In genomic region chr10:97150191-97150590, GRCh38 we compare ENCODE assay signal across 21 cellular contexts.
"Had no signal": no experiment of that assay in that cellular context is flagged by ENCODE, and none has a peak within 500 bp of the region (broad histone marks: within the 10 kb centered on the region; RNA-seq: fewer than 3 reads in every experiment).

No MANE protein-coding gene starts in this region.

- H3K9me3 ChIP-seq: colonic mucosa, esophagus muscularis mucosa, gastroesophageal sphincter, mucosa of descending colon, suprapubic skin, transverse colon had no signal

- H3K36me3 ChIP-seq: brain microvascular endothelial cell, colonic mucosa, esophagus muscularis mucosa, gastroesophageal sphincter, suprapubic skin, transverse colon had no signal

- H3K9me3 Mint-ChIP-seq: activated B cell treated with CpG ODN at 0.5 μM for 24 hours; activated CD4-positive, alpha-beta memory T cell treated with anti-CD3 and anti-CD28 coated beads, Interleukin-2, amount 10 ng/mL, durations not matched to agents 7 days and 5 days; activated naive CD4-positive, alpha-beta T cell treated with anti-CD3 and anti-CD28 coated beads for 36 hours; activated T-helper 17 cell treated with anti-CD3 and anti-CD28 coated beads, Interleukin-2, amount 50 U/mL, for 72 hours; central memory CD8-positive, alpha-beta T cell; memory B cell; naive B cell; stimulated activated naive CD8-positive, alpha-beta T cell treated with anti-CD3 and anti-CD28 coated beads, Interleukin-15, amount 100 ng/mL, for 72 hours; T-cell had no signal

- H3K27me3 Mint-ChIP-seq: central memory CD8-positive, alpha-beta T cell; stimulated activated naive CD8-positive, alpha-beta T cell treated with anti-CD3 and anti-CD28 coated beads, Interleukin-15, amount 100 ng/mL, for 72 hours; T-cell had no signal

- H3K4me1 ChIP-seq: colonic mucosa, esophagus muscularis mucosa, gastroesophageal sphincter, suprapubic skin, transverse colon had no signal

- H3K4me3 Mint-ChIP-seq: activated B cell treated with CpG ODN at 0.5 μM for 24 hours; activated CD4-positive, alpha-beta memory T cell treated with anti-CD3 and anti-CD28 coated beads, Interleukin-2, amount 10 ng/mL, durations not matched to agents 7 days and 5 days; activated naive CD4-positive, alpha-beta T cell treated with anti-CD3 and anti-CD28 coated beads for 36 hours; activated T-helper 17 cell treated with anti-CD3 and anti-CD28 coated beads, Interleukin-2, amount 50 U/mL, for 72 hours; central memory CD8-positive, alpha-beta T cell; memory B cell; stimulated activated naive CD8-positive, alpha-beta T cell treated with anti-CD3 and anti-CD28 coated beads, Interleukin-15, amount 100 ng/mL, for 72 hours; T-cell had no signal

- H3K27ac ChIP-seq: brain microvascular endothelial cell, colonic mucosa, esophagus muscularis mucosa, gastroesophageal sphincter, suprapubic skin, transverse colon had no signal

- H3K4me1 Mint-ChIP-seq: activated B cell treated with CpG ODN at 0.5 μM for 24 hours; activated CD4-positive, alpha-beta memory T cell treated with anti-CD3 and anti-CD28 coated beads, Interleukin-2, amount 10 ng/mL, durations not matched to agents 7 days and 5 days; activated T-helper 17 cell treated with anti-CD3 and anti-CD28 coated beads, Interleukin-2, amount 50 U/mL, for 72 hours; central memory CD8-positive, alpha-beta T cell; memory B cell; naive B cell; stimulated activated naive CD8-positive, alpha-beta T cell treated with anti-CD3 and anti-CD28 coated beads, Interleukin-15, amount 100 ng/mL, for 72 hours; T-cell had no signal

- DNase-seq: activated B cell treated with CpG ODN at 0.5 μM for 24 hours; activated CD4-positive, alpha-beta memory T cell treated with anti-CD3 and anti-CD28 coated beads, Interleukin-2, amount 10 ng/mL, durations not matched to agents 7 days and 5 days; activated CD4-positive, alpha-beta T cell treated with anti-CD3 and anti-CD28 coated beads for 4 hours; activated naive CD4-positive, alpha-beta T cell treated with anti-CD3 and anti-CD28 coated beads for 36 hours; activated T-cell treated with anti-CD3 and anti-CD28 coated beads, Interleukin-2, amount 50 U/mL, for 1 hour; anterior cingulate cortex; brain microvascular endothelial cell; colonic mucosa; effector CD4-positive, alpha-beta T cell; mucosa of descending colon; naive B cell; nucleus accumbens; stimulated activated naive CD8-positive, alpha-beta T cell treated with anti-CD3 and anti-CD28 coated beads, Interleukin-15, amount 100 ng/mL, for 72 hours; T-cell; transverse colon had no signal

- H3K36me3 Mint-ChIP-seq: memory B cell, naive B cell, T-cell had no signal

- ATAC-seq: activated T-helper 17 cell treated with anti-CD3 and anti-CD28 coated beads, Interleukin-2, amount 50 U/mL, for 72 hours; gastroesophageal sphincter; mucosa of descending colon; T-cell had no signal

- H3K27ac Mint-ChIP-seq: activated B cell treated with CpG ODN at 0.5 μM for 24 hours; activated CD4-positive, alpha-beta memory T cell treated with anti-CD3 and anti-CD28 coated beads, Interleukin-2, amount 10 ng/mL, durations not matched to agents 7 days and 5 days; activated naive CD4-positive, alpha-beta T cell treated with anti-CD3 and anti-CD28 coated beads for 36 hours; activated T-helper 17 cell treated with anti-CD3 and anti-CD28 coated beads, Interleukin-2, amount 50 U/mL, for 72 hours; memory B cell; stimulated activated naive CD8-positive, alpha-beta T cell treated with anti-CD3 and anti-CD28 coated beads, Interleukin-15, amount 100 ng/mL, for 72 hours; T-cell had no signal

- H3K4me3 ChIP-seq: colonic mucosa, esophagus muscularis mucosa, gastroesophageal sphincter, mucosa of descending colon, suprapubic skin, transverse colon had no signal

- H3K27me3 ChIP-seq: brain microvascular endothelial cell, colonic mucosa, transverse colon had no signal
